ENCODE assay signal across 13 cellular contexts in genomic region chr20:11267762-11268335, GRCh38.
DNase-seq lines count a peak whose midpoint lies in the region; ATAC-seq and TF ChIP-seq lines count a peak whose summit lies in the region.
"Had no signal": no experiment of that assay in that cellular context is flagged by ENCODE, and none has a peak within 500 bp of the region (broad histone marks: within the 10 kb centered on the region; RNA-seq: fewer than 3 reads in every experiment).

No MANE protein-coding gene starts in this region.

- H3K79me2 ChIP-seq in GM23338 (replicated peaks; ENCODE audit: insufficient read depth), result no peaks in the 10 kb centered on the region

- H3K4me1 Mint-ChIP-seq in GM23338, result peaks cover 36% of the 10 kb centered on the region
- H3K4me1 Mint-ChIP-seq: stimulated activated memory B cell treated with anti-CD40 and anti-IgM and Interleukin-4, amounts not matched to agents 10 μg/mL and 1 μg/mL and 100 μg/mL, for 72 hours had no signal

- no peak for DNase-seq in GM23338 (ENCODE audit: low spot score)
- peak in 1 of 5 donors; percentile 24 for DNase-seq in heart left ventricle
- no peak for DNase-seq in psoas muscle
- no peak for DNase-seq in omental fat pad (ENCODE audit: low spot score)
- DNase-seq in SJCRH30, result no peak
- no peak for DNase-seq in A673 (ENCODE audit: low spot score)
- DNase-seq in NCI-H1092 (lab: John Stamatoyannopoulos, UW), result no peak
- DNase-seq: activated naive CD4-positive, alpha-beta T cell treated with anti-CD3 and anti-CD28 coated beads, Interleukin-2, amount 50 U/mL, for 16 hours; stimulated activated CD4-positive, alpha-beta T cell treated with anti-CD3 and anti-CD28 coated beads, Interleukin-1b, Interleukin-23, amount 100 ng/mL, for 48 hours had no signal

- intact Hi-C loops in heart left ventricle (cut with DNase I), result loop anchor here in 4 of 10 donors (2.0 to 10.0 kb wide), 4 partner anchors 46 to 593 kb away; no protein-coding TSS in a partner anchor
- intact Hi-C loops in psoas muscle (cut with DNase I), result no loop called here
- intact Hi-C loops in A673 (cut with micrococcal nuclease; ENCODE audit: unreplicated experiment), result no loop called here

- H2AFZ ChIP-seq in GM23338, result peak overlapping the region; percentile 94

- H3K27ac Mint-ChIP-seq in GM23338, result no peak overlapping the region
- H3K27ac Mint-ChIP-seq: stimulated activated memory B cell treated with anti-CD40 and anti-IgM and Interleukin-4, amounts not matched to agents 10 μg/mL and 1 μg/mL and 100 μg/mL, for 72 hours had no signal

- no peak overlapping the region; the same call in 2 of the 3 replicates for H3K4me3 Mint-ChIP-seq in GM23338
- H3K4me3 Mint-ChIP-seq: stimulated activated memory B cell treated with anti-CD40 and anti-IgM and Interleukin-4, amounts not matched to agents 10 μg/mL and 1 μg/mL and 100 μg/mL, for 72 hours had no signal

- no peaks in the 10 kb centered on the region for H4K20me1 ChIP-seq in GM23338 (replicated peaks; ENCODE audit: insufficient read depth)
- H4K20me1 ChIP-seq: BLaER1 had no signal

- CTCF ChIA-PET in A673 (lab: Charles Lee), result interaction anchor here (0.6 to 0.7 kb wide), 2 partner anchors 62 to 274 kb away, joined by 6 to 8 read pairs; no protein-coding TSS in a partner anchor

- H3K36me3 ChIP-seq in GM23338 (ENCODE audit: insufficient read depth), result no peaks in the 10 kb centered on the region
- H3K36me3 ChIP-seq in heart left ventricle, result no peaks in the 10 kb centered on the region
- no peaks in the 10 kb centered on the region for H3K36me3 ChIP-seq in psoas muscle (ENCODE audit: insufficient read depth in 1 of 2, low read depth in 1 of 2)
- no peaks in the 10 kb centered on the region for H3K36me3 ChIP-seq in SJCRH30
- H3K36me3 ChIP-seq in A673 (ENCODE audit: insufficient read depth, low read length, poor library complexity, severe bottlenecking), result no peaks in the 10 kb centered on the region
- H3K36me3 ChIP-seq: BLaER1, pancreas had no signal

- POLR2A ChIA-PET in A673 (lab: Charles Lee; ENCODE audit: low non-redundant PET), result interaction anchor here (0.6 kb wide), 3 partner anchors 12 to 580 kb away, joined by 5 to 11 read pairs (median 10); no protein-coding TSS in a partner anchor

- no peaks in the 10 kb centered on the region for H3K27me3 ChIP-seq in GM23338 (ENCODE audit: insufficient read depth)
- no peaks in the 10 kb centered on the region for H3K27me3 ChIP-seq in heart left ventricle
- H3K27me3 ChIP-seq in psoas muscle (ENCODE audit: insufficient read depth in 3 of 3, low read length in 2 of 3), result no peaks in the 10 kb centered on the region
- no peaks in the 10 kb centered on the region; the same call in 1 of the 2 replicates for H3K27me3 ChIP-seq in SJCRH30
- no peaks in the 10 kb centered on the region for H3K27me3 ChIP-seq in A673 (replicated peaks; ENCODE audit: insufficient read depth, low read depth, low read length, poor library complexity)
- H3K27me3 ChIP-seq: BLaER1, pancreas had no signal

- peaks cover 11% of the 10 kb centered on the region; the same call in 1 of the 2 replicates for H3K9me2 ChIP-seq in GM23338 (ENCODE audit: insufficient read depth)

- H3K36me3 Mint-ChIP-seq in GM23338 (ENCODE audit: low read depth), result no peaks in the 10 kb centered on the region
- H3K36me3 Mint-ChIP-seq: stimulated activated memory B cell treated with anti-CD40 and anti-IgM and Interleukin-4, amounts not matched to agents 10 μg/mL and 1 μg/mL and 100 μg/mL, for 72 hours had no signal

- no peak overlapping the region for H3K27ac ChIP-seq in GM23338 (ENCODE audit: low read depth)
- H3K27ac ChIP-seq in heart left ventricle, result peak overlapping the region in 10 of 12 donors; percentile 7 to 68 (median 33)
- H3K27ac ChIP-seq in psoas muscle, result peak overlapping the region; percentile 20
- no peak overlapping the region for H3K27ac ChIP-seq in SJCRH30
- H3K27ac ChIP-seq in A673 (ENCODE audit: low read depth, low read length, poor library complexity, severe bottlenecking), result no peak overlapping the region
- H3K27ac ChIP-seq: BLaER1 had no signal

- 0 out of 2 replicates have a peak overlapping the region, but pooled peaks have one; percentile 17 for H3K4me2 ChIP-seq in GM23338
- H3K4me2 ChIP-seq: BLaER1 had no signal

- H3K4me3 ChIP-seq in GM23338 (no peak overlapping the region), heart left ventricle (no peak overlapping the region), psoas muscle (no peak overlapping the region), SJCRH30 (no peak overlapping the region), A673 (ENCODE audit: low read depth, low read length, poor library complexity, severe bottlenecking) (no peak overlapping the region)
- H3K4me3 ChIP-seq: BLaER1, pancreas had no signal

- WGBS in heart left ventricle, 4 donors, result 72 to 78% (median 76%) methylated on average over 4 of the region's 4 CpGs
- WGBS in psoas muscle, 3 donors, result 69 to 86% (median 70%) methylated on average over 4 of the region's 4 CpGs

- H3K9me3 ChIP-seq in heart left ventricle (no peaks in the 10 kb centered on the region), psoas muscle (no peaks in the 10 kb centered on the region), SJCRH30 (replicated peaks) (no peaks in the 10 kb centered on the region), A673 (ENCODE audit: low read depth, low read length, poor library complexity, severe bottlenecking) (no peaks in the 10 kb centered on the region)
- H3K9me3 ChIP-seq: BLaER1, pancreas had no signal

- no peak for TF ChIP-seq POLR2A in heart left ventricle (IDR thresholded peaks at IDR 0.05)

- no peaks in the 10 kb centered on the region for H3F3A ChIP-seq in GM23338 (replicated peaks; ENCODE audit: low read depth)

- no peak for ATAC-seq in GM23338
- ATAC-seq in SK-N-SH treated with all-trans-retinoic acid at 6 μM for 48 hours, result peak; percentile 12; the same call in 1 of the 3 replicates
- ATAC-seq in heart left ventricle, result peak in 2 of 4 donors; percentile 10 to 16
- ATAC-seq in psoas muscle, result no peak
- ATAC-seq in omental fat pad (ENCODE audit: low FRiP score), result no peak
- ATAC-seq: stimulated activated memory B cell treated with anti-CD40 and anti-IgM and Interleukin-4, amounts not matched to agents 10 μg/mL and 1 μg/mL and 100 μg/mL, for 72 hours had no signal

- H3K27me3 Mint-ChIP-seq in GM23338 (ENCODE audit: insufficient read depth, low read depth, poor library complexity), result no peaks in the 10 kb centered on the region
- H3K27me3 Mint-ChIP-seq: stimulated activated memory B cell treated with anti-CD40 and anti-IgM and Interleukin-4, amounts not matched to agents 10 μg/mL and 1 μg/mL and 100 μg/mL, for 72 hours had no signal

- TF ChIP-seq CTCF in GM23338 (conservative IDR thresholded peaks at IDR 0.05; ENCODE audit: low read depth in 2 of 2), result no peak
- TF ChIP-seq CTCF in heart left ventricle (IDR thresholded peaks at IDR 0.05), result no peak
- no peak for TF ChIP-seq CTCF in psoas muscle (IDR thresholded peaks at IDR 0.05)
- TF ChIP-seq CTCF in omental fat pad (IDR thresholded peaks at IDR 0.05), result no peak
- no peak for TF ChIP-seq CTCF in A673 (conservative IDR thresholded peaks at IDR 0.05; ENCODE audit: low read depth, low read length)

- peaks cover 10% of the 10 kb centered on the region; the same call in 1 of the 2 replicates for H3K4me1 ChIP-seq in GM23338 (ENCODE audit: insufficient read depth)
- peaks cover 0 to 23% (median 17%) of the 10 kb centered on the region in 12 donors for H3K4me1 ChIP-seq in heart left ventricle
- H3K4me1 ChIP-seq in psoas muscle, result peaks cover 11% of the 10 kb centered on the region
- peaks cover 4% of the 10 kb centered on the region; the same call in 1 of the 2 replicates for H3K4me1 ChIP-seq in SJCRH30
- peaks cover 26% of the 10 kb centered on the region for H3K4me1 ChIP-seq in A673 (ENCODE audit: insufficient read depth, low read length, poor library complexity, severe bottlenecking)

- no peaks in the 10 kb centered on the region for H3K9me3 Mint-ChIP-seq in GM23338

- BruUV-seq in A673 (replicated peaks; lab: Mats Ljungman, UMichigan), result no TSS peak

TF ChIP-seq in GM23338, 12 proteins besides CTCF, POLR2A, EP300 and RAD21 (continues in another document):
- no peak for TF ChIP-seq CREB1 (CRISPR knock-in tag; IDR thresholded peaks at IDR 0.05; ENCODE audit: low read depth)
- TF ChIP-seq EZH2phosphoT487 (IDR thresholded peaks at IDR 0.05; ENCODE audit: unreplicated experiment), result no peak
- no peak for TF ChIP-seq ZNF114 (CRISPR knock-in tag; IDR thresholded peaks at IDR 0.05)
- no peak for TF ChIP-seq JUNB (IDR thresholded peaks at IDR 0.05; ENCODE audit: unreplicated experiment)

TF ChIP-seq in SK-N-SH treated with all-trans-retinoic acid at 6 μM for 48 hours, 23 proteins besides CTCF, POLR2A, EP300 and RAD21 (continues in another document):
- TF ChIP-seq ZFP3 (CRISPR knock-in tag; IDR thresholded peaks at IDR 0.05) (no peak), ZNF8 (CRISPR knock-in tag; IDR thresholded peaks at IDR 0.05) (no peak), CSRNP3 (CRISPR knock-in tag; IDR thresholded peaks at IDR 0.05) (no peak), TCF4 (CRISPR knock-in tag; IDR thresholded peaks at IDR 0.05; ENCODE audit: borderline replicate concordance) (no peak), ZFP30 (CRISPR knock-in tag; IDR thresholded peaks at IDR 0.05) (no peak), PATZ1 (CRISPR knock-in tag; IDR thresholded peaks at IDR 0.05; ENCODE audit: borderline replicate concordance) (no peak)

Comparison
In these comparisons a context has a peak if more than half of its experiments do, and no peak if none do; other contexts are left out.
1. H3K27ac ChIP-seq: peak in heart left ventricle (10 of 12) and psoas muscle (single experiment); none in GM23338 (single experiment), SJCRH30 (single experiment) and A673 (single experiment).